In genomic region chr10:73911553-73912004, GRCh38 we compare ENCODE assay signal across 8 cellular contexts. TPM values are rescaled to one million over a fixed set of nuclear protein-coding genes. Genes with fewer than 3 reads are reported as not detected.
A peak's percentile ranks its signal among the peaks of the same experiment; 100 is the strongest.
DNase-seq lines count a peak whose midpoint lies in the region; ATAC-seq and TF ChIP-seq lines count a peak whose summit lies in the region.

No MANE protein-coding gene starts in this region.

- H3K4me1 Mint-ChIP-seq in CD8-positive, alpha-beta T cell (ENCODE audit: low read depth), result peaks cover 32% of the 10 kb centered on the region

- H4K91ac ChIP-seq in neuronal stem cell (ENCODE audit: low read depth, low read length, poor library complexity), result no peak overlapping the region

- H3K36me3 ChIP-seq in CD8-positive, alpha-beta T cell (ENCODE audit: insufficient read depth, low read length), result no peaks in the 10 kb centered on the region
- no peaks in the 10 kb centered on the region for H3K36me3 ChIP-seq in OCI-LY7 (ENCODE audit: insufficient read depth, low read length)
- peaks cover 0 to 20% of the 10 kb centered on the region in 2 donors for H3K36me3 ChIP-seq in esophagus (ENCODE audit: control insufficient read depth in 2 of 2, insufficient read depth in 2 of 2, low read length in 1 of 2)
- H3K36me3 ChIP-seq in neuronal stem cell (replicated peaks in 1 of 2; ENCODE audit: control insufficient read depth in 2 of 2, insufficient read depth in 2 of 2, low read length in 2 of 2), result peaks cover 0 to 1% of the 10 kb centered on the region in 2 donors

- H3K27me3 ChIP-seq in CD8-positive, alpha-beta T cell (ENCODE audit: insufficient read depth, low read length), result peaks cover 27% of the 10 kb centered on the region
- H3K27me3 ChIP-seq in esophagus (ENCODE audit: control insufficient read depth in 1 of 2, insufficient read depth in 2 of 2, low read length in 2 of 2) (no peaks in the 10 kb centered on the region), neuronal stem cell (ENCODE audit: control insufficient read depth in 3 of 3, insufficient read depth in 3 of 3, low read depth in 1 of 3, low read length in 3 of 3) (peaks cover 0 to 57% (median 10%) of the 10 kb centered on the region in 3 experiments)

- peak overlapping the region; percentile 79 for H3K9ac ChIP-seq in neuronal stem cell (ENCODE audit: low read depth, low read length, poor library complexity)

- H3K36me3 Mint-ChIP-seq in CD8-positive, alpha-beta T cell, result no peaks in the 10 kb centered on the region

- peak overlapping the region; percentile 88 for H3K4me3 Mint-ChIP-seq in CD8-positive, alpha-beta T cell

- H2BK5ac ChIP-seq in neuronal stem cell (ENCODE audit: low read length), result no peak overlapping the region

- no peaks in the 10 kb centered on the region for H3K9me2 ChIP-seq in OCI-LY7 (ENCODE audit: insufficient read depth, low read length)

- no peak overlapping the region for H3K4ac ChIP-seq in neuronal stem cell (ENCODE audit: low read length)

- no peak overlapping the region for H3K27ac Mint-ChIP-seq in CD8-positive, alpha-beta T cell

- H2BK12ac ChIP-seq in neuronal stem cell (ENCODE audit: low read length), result no peak overlapping the region

- peaks cover 71% of the 10 kb centered on the region for H3K27me3 Mint-ChIP-seq in CD8-positive, alpha-beta T cell (ENCODE audit: low read depth)

- CTCF ChIA-PET in CD8-positive, alpha-beta T cell (lab: Charles Lee), result interaction anchor here (0.7 to 1.5 kb wide), 3 partner anchors 11 to 32 kb away, joined by 3 to 4 read pairs (median 3); no protein-coding TSS in a partner anchor
- CTCF ChIA-PET in OCI-LY7 (lab: Charles Lee; ENCODE audit: unreplicated experiment), result no interaction called here

- H3K79me1 ChIP-seq in neuronal stem cell (ENCODE audit: low read depth, low read length), result no peaks in the 10 kb centered on the region

- H3K23ac ChIP-seq in neuronal stem cell (ENCODE audit: low read depth, low read length, poor library complexity), result peak overlapping the region; percentile 11

- H2AK5ac ChIP-seq in neuronal stem cell (ENCODE audit: low read depth, low read length), result peak overlapping the region; percentile 34

- no peak for TF ChIP-seq CTCF in CD8-positive, alpha-beta T cell (IDR thresholded peaks at IDR 0.05)
- TF ChIP-seq CTCF in OCI-LY7 (conservative IDR thresholded peaks at IDR 0.05; ENCODE audit: low read length), result no peak

- H4K8ac ChIP-seq in neuronal stem cell (ENCODE audit: low read depth, low read length), result no peak overlapping the region

- POLR2A ChIA-PET in CD8-positive, alpha-beta T cell (lab: Charles Lee), result no interaction called here
- POLR2A ChIA-PET in OCI-LY7 (lab: Charles Lee), result no interaction called here

- H3K18ac ChIP-seq in neuronal stem cell (ENCODE audit: low read length), result peak overlapping the region; percentile 95

- no peaks in the 10 kb centered on the region for H4K20me1 ChIP-seq in OCI-LY7 (ENCODE audit: insufficient read depth, low read length)

- H2BK120ac ChIP-seq in neuronal stem cell (ENCODE audit: low read depth, low read length), result peak overlapping the region; percentile 16

- no peaks in the 10 kb centered on the region for H3K79me2 ChIP-seq in OCI-LY7 (ENCODE audit: insufficient read depth, low read depth, low read length)

- H2AFZ ChIP-seq in OCI-LY7 (ENCODE audit: low read length) (peak overlapping the region; percentile 58; the same call in 1 of the 2 replicates), neuronal stem cell (ENCODE audit: low read length) (peak overlapping the region; percentile 96)

- H3K4me2 ChIP-seq in OCI-LY7 (ENCODE audit: low read length) (peak overlapping the region; percentile 63), neuronal stem cell (ENCODE audit: insufficient read depth, low read length, poor library complexity, severe bottlenecking) (peak overlapping the region; percentile 93)

- BruUV-seq in OCI-LY7 (replicated peaks; lab: Mats Ljungman, UMichigan), result no TSS peak

- peaks cover 30% of the 10 kb centered on the region for H3K4me1 ChIP-seq in CD8-positive, alpha-beta T cell (ENCODE audit: insufficient read depth, low read length)
- H3K4me1 ChIP-seq in OCI-LY7 (ENCODE audit: insufficient read depth, low read length, poor library complexity, severe bottlenecking), result peaks cover 39% of the 10 kb centered on the region
- peaks cover 6 to 27% of the 10 kb centered on the region in 2 donors for H3K4me1 ChIP-seq in esophagus (ENCODE audit: control insufficient read depth in 2 of 2, insufficient read depth in 2 of 2, low read length in 1 of 2)
- H3K4me1 ChIP-seq in neuronal stem cell (ENCODE audit: control insufficient read depth in 2 of 2, insufficient read depth in 1 of 2, low read depth in 1 of 2, low read length in 2 of 2), result peaks cover 9 to 20% of the 10 kb centered on the region in 2 donors

- no peak overlapping the region for H3K27ac ChIP-seq in CD8-positive, alpha-beta T cell (ENCODE audit: low read depth, low read length)
- H3K27ac ChIP-seq in OCI-LY7 (ENCODE audit: low read depth, low read length, poor library complexity, severe bottlenecking) (no peak overlapping the region), esophagus (ENCODE audit: low read depth in 2 of 2, low read length in 1 of 2) (peak overlapping the region; percentile 17 to 23), neuronal stem cell (replicated peaks; ENCODE audit: low read length) (no peak overlapping the region)

- no peak for ATAC-seq in CD8-positive, alpha-beta T cell
- ATAC-seq in HG03139 (IDR thresholded peaks at IDR 0.05; ENCODE audit: unreplicated experiment), result no peak

- peak overlapping the region; percentile 86 for H2BK15ac ChIP-seq in neuronal stem cell (ENCODE audit: low read length)

- peak overlapping the region; percentile 31 for H3K14ac ChIP-seq in neuronal stem cell (ENCODE audit: low read length)

- intact Hi-C loops in CD8-positive, alpha-beta T cell (cut with DNase I, micrococcal nuclease), result no loop called here
- intact Hi-C loops in OCI-LY7 (cut with micrococcal nuclease; ENCODE audit: unreplicated experiment), result no loop called here

- WGBS in esophagus, 2 donors, result 9 to 13% methylated on average over 14 of the region's 14 CpGs
- no CpG with 5 or more reads among the region's 14 CpGs for WGBS in neuronal stem cell (ENCODE audit: extremely low coverage in 2 of 2, insufficient read length in 2 of 2, insufficient replicate concordance in 1 of 2), 2 donors

- H3K9me3 ChIP-seq in CD8-positive, alpha-beta T cell (ENCODE audit: low read length), result no peaks in the 10 kb centered on the region
- no peaks in the 10 kb centered on the region for H3K9me3 ChIP-seq in OCI-LY7 (ENCODE audit: low read length)
- no peaks in the 10 kb centered on the region for H3K9me3 ChIP-seq in esophagus (ENCODE audit: control insufficient read depth in 2 of 2, insufficient read depth in 1 of 2, low read depth in 1 of 2, low read length in 1 of 2)
- H3K9me3 ChIP-seq in neuronal stem cell (replicated peaks in 1 of 2; ENCODE audit: control insufficient read depth in 2 of 2, insufficient read depth in 1 of 2, low read depth in 1 of 2, low read length in 2 of 2), result no peaks in the 10 kb centered on the region

- peak overlapping the region; percentile 46 for H3K4me3 ChIP-seq in CD8-positive, alpha-beta T cell (ENCODE audit: low read depth, low read length)
- H3K4me3 ChIP-seq in OCI-LY7 (ENCODE audit: low read depth, low read length, poor library complexity, severe bottlenecking), result peak overlapping the region; percentile 68
- H3K4me3 ChIP-seq in esophagus (ENCODE audit: low read depth in 1 of 2, low read length in 2 of 2), result peak overlapping the region; percentile 63
- H3K4me3 ChIP-seq in neuronal stem cell (ENCODE audit: low read length in 2 of 2), result peak overlapping the region; percentile 44 to 89

- H3K9me3 Mint-ChIP-seq in CD8-positive, alpha-beta T cell, result no peaks in the 10 kb centered on the region

- peak in 1 of 7 experiments; percentile 23 for DNase-seq in CD8-positive, alpha-beta T cell
- no peak for DNase-seq in OCI-LY7 (ENCODE audit: low spot score)
- peak; percentile 18 for DNase-seq in neuronal stem cell (ENCODE audit: low spot score)
- DNase-seq in stimulated activated naive CD4-positive, alpha-beta T cell (lab: John Stamatoyannopoulos, UW), result no peak
- no peak for DNase-seq in NCI-H69 (lab: John Stamatoyannopoulos, UW)
- DNase-seq in HK-2 (ENCODE audit: unreplicated experiment), result no peak

RNA-seq across cellular contexts. Expression of gene PLAU, which starts 0.6 kb away (rescaled TPM):
- under 1 TPM in 1 of 2 experiments, not detected in 1; 0.11 TPM for total RNA-seq in CD8-positive, alpha-beta T cell
- total RNA-seq in OCI-LY7 (2014; rRNA removed; shearing (Covaris generic)), result 2.0 and 5.2 TPM in 2 replicates
- total RNA-seq in OCI-LY7 (2022), result 0.74 and 0.85 TPM in 2 replicates
- polyA plus RNA-seq in esophagus, result 10 to 100 TPM in 1 of 2 donors, 1 to 10 TPM in 1; 7.0 to 13.7 TPM
- 8.0 TPM for polyA plus RNA-seq in neuronal stem cell (2013, experiment 1 of 2)
- polyA plus RNA-seq in neuronal stem cell (2013, experiment 2 of 2), result 7.7 TPM

RNA-seq across cellular contexts. Expression of gene CAMK2G, which starts 37.2 kb away (rescaled TPM):
- total RNA-seq in CD8-positive, alpha-beta T cell, result 10 to 100 TPM; 28.4 to 28.9 TPM
- 21.1 and 29.1 TPM in 2 replicates for total RNA-seq in OCI-LY7 (2014; rRNA removed; shearing (Covaris generic))
- 34.8 and 41.6 TPM in 2 replicates for total RNA-seq in OCI-LY7 (2022)
- polyA plus RNA-seq in esophagus, result 10 to 100 TPM; 16.1 to 25.3 TPM
- 30.5 TPM for polyA plus RNA-seq in neuronal stem cell (2013, experiment 1 of 2)
- 31.7 TPM for polyA plus RNA-seq in neuronal stem cell (2013, experiment 2 of 2)

Comparison
In these comparisons a context has a peak if more than half of its experiments do, and no peak if none do; other contexts are left out.
1. H3K27ac ChIP-seq: peak in esophagus (2 of 2); none in CD8-positive, alpha-beta T cell (single experiment), OCI-LY7 (single experiment) and neuronal stem cell (single experiment).
2. Peak in every context shown above with its lines, with median percentiles within 50 percentile points of each other: H3K4me3 ChIP-seq.